Comparison of ENCODE assay signal across 13 cellular contexts in genomic region chr17:5203908-5204294, GRCh38. TPM values are rescaled to one million over a fixed set of nuclear protein-coding genes. Genes with fewer than 3 reads are reported as not detected.
DNase-seq lines count a peak whose midpoint lies in the region; ATAC-seq, FAIRE-seq and TF ChIP-seq lines count a peak whose summit lies in the region.
"Had no signal": no experiment of that assay in that cellular context is flagged by ENCODE, and none has a peak within 500 bp of the region (broad histone marks: within the 10 kb centered on the region; RNA-seq: fewer than 3 reads in every experiment).

No MANE protein-coding gene starts in this region.

- H3K4me1 ChIP-seq in endothelial cell of umbilical vein (ENCODE audit: control insufficient read depth, extremely low read depth, insufficient read depth, low read length): no peaks in the 10 kb centered on the region

- dilution Hi-C loops in endothelial cell of umbilical vein (cut with MboI; ENCODE audit: extremely low pct_ligation_motif_present, low sequenced_read_pairs): no loop called here

- H3K27ac ChIP-seq in endothelial cell of umbilical vein (ENCODE audit: insufficient read depth, low read depth, low read length): no peak overlapping the region
- H3K27ac ChIP-seq: hepatocyte had no signal

- no peak for FAIRE-seq in endothelial cell of umbilical vein (lab: Jason Lieb, UNC)

- no peak for TF ChIP-seq CTCF in endothelial cell of umbilical vein (IDR thresholded peaks at IDR 0.05; ENCODE audit: extremely low read depth in 1 of 2, insufficient read depth in 1 of 2, low read depth in 1 of 2, low read length in 2 of 2)

- no TSS peak for BruUV-seq in endothelial cell of umbilical vein (replicated peaks; lab: Mats Ljungman, UMichigan)

- POLR2A ChIA-PET in endothelial cell of umbilical vein (lab: Charles Lee): no interaction called here

- H3K4me3 ChIP-seq in endothelial cell of umbilical vein (replicated peaks in 1 of 3; ENCODE audit: insufficient read depth in 1 of 3, low read depth in 1 of 3, low read length in 3 of 3) (no peak overlapping the region), skeletal muscle cell (ENCODE audit: low read depth, low read length) (no peak overlapping the region)
- H3K4me3 ChIP-seq: hepatocyte had no signal

- CTCF ChIA-PET in endothelial cell of umbilical vein (lab: Charles Lee): no interaction called here

- H3K4me2 ChIP-seq in endothelial cell of umbilical vein (ENCODE audit: insufficient read depth, low read length): no peak overlapping the region
- H3K4me2 ChIP-seq: hepatocyte had no signal

- no peak overlapping the region for H3K9ac ChIP-seq in endothelial cell of umbilical vein (replicated peaks; ENCODE audit: extremely low read depth, insufficient read depth, low read length)

- ATAC-seq in HG02763 (IDR thresholded peaks at IDR 0.05; ENCODE audit: unreplicated experiment): no peak
- ATAC-seq: left lobe of liver; naive thymus-derived CD4-positive, alpha-beta T cell had no signal

- no peak for TF ChIP-seq POLR2A in endothelial cell of umbilical vein (IDR thresholded peaks at IDR 0.05; ENCODE audit: low read depth, low read length)

- no peaks in the 10 kb centered on the region for H3K79me2 ChIP-seq in endothelial cell of umbilical vein (ENCODE audit: control insufficient read depth, insufficient read depth, low read length)
- H3K79me2 ChIP-seq: hepatocyte had no signal

- H3K36me3 ChIP-seq in endothelial cell of umbilical vein (ENCODE audit: control insufficient read depth in 2 of 2, extremely low read depth in 1 of 2, insufficient read depth in 2 of 2, low read length in 2 of 2): no peaks in the 10 kb centered on the region

- intact Hi-C loops in endothelial cell of umbilical vein (cut with micrococcal nuclease): no loop called here

- no peak overlapping the region for H2AFZ ChIP-seq in endothelial cell of umbilical vein (ENCODE audit: low read depth, low read length)
- H2AFZ ChIP-seq: hepatocyte had no signal

- no peaks in the 10 kb centered on the region for H4K20me1 ChIP-seq in endothelial cell of umbilical vein (replicated peaks; ENCODE audit: control insufficient read depth, extremely low read depth, insufficient read depth, low read length)

- no peaks in the 10 kb centered on the region for H3K9me1 ChIP-seq in endothelial cell of umbilical vein (replicated peaks; ENCODE audit: control insufficient read depth, extremely low read depth, insufficient read depth, low read length)

- no peaks in the 10 kb centered on the region for H3K27me3 ChIP-seq in endothelial cell of umbilical vein (ENCODE audit: control insufficient read depth in 2 of 2, insufficient read depth in 2 of 2, low read length in 2 of 2)
- H3K27me3 ChIP-seq: hepatocyte had no signal

- H3K9me3 ChIP-seq in endothelial cell of umbilical vein (replicated peaks; ENCODE audit: control insufficient read depth, insufficient read depth, low read length): no peaks in the 10 kb centered on the region

- DNase-seq in GM03348 (ENCODE audit: low spot score) (peak; percentile 53), NCI-H226 (peak; percentile 29), endothelial cell of umbilical vein (ENCODE audit: low read depth, low spot score) (no peak), skeletal muscle cell (ENCODE audit: low read depth) (peak; percentile 48), glomerular visceral epithelial cell (ENCODE audit: extremely low spot score) (no peak)
- no peak for DNase-seq in stimulated activated CD4-positive, alpha-beta T cell treated with anti-CD3 and anti-CD28 coated beads, Interleukin-1b, Interleukin-23, amount 100 ng/mL, for 48 hours
- DNase-seq: KBM-7; naive thymus-derived CD4-positive, alpha-beta T cell; stimulated activated CD8-positive, alpha-beta memory T cell treated with anti-CD3 and anti-CD28 coated beads, Interleukin-4, amount 100 ng/mL, for 48 hours had no signal

TF ChIP-seq in endothelial cell of umbilical vein, 7 proteins besides CTCF, POLR2A, EP300 and RAD21:
- TF ChIP-seq MYC (IDR thresholded peaks at IDR 0.05; ENCODE audit: low read depth, low read length) (no peak), FOS (IDR thresholded peaks at IDR 0.05; ENCODE audit: borderline replicate concordance, insufficient read depth, low read length) (peak; percentile 25)
TF ChIP-seq in endothelial cell of umbilical vein: peak in this region for 1.

RNA-seq across cellular contexts. Expression of gene ZNF594, which starts 12.2 kb away (rescaled TPM):
- total RNA-seq in endothelial cell of umbilical vein: 5.0 and 5.8 TPM in 2 replicates
- polyA plus RNA-seq in endothelial cell of umbilical vein: 1.0 and 1.2 TPM in 2 replicates
- 0.83 and 1.0 TPM in 2 replicates for polyA plus RNA-seq in endothelial cell of umbilical vein (2011; cell fraction: cytosol; rRNA removed)
- polyA plus RNA-seq in endothelial cell of umbilical vein (2011; cell fraction: nucleus; rRNA removed): 5.0 and 5.8 TPM in 2 replicates
- 2.2 and 2.3 TPM in 2 replicates for polyA plus RNA-seq in endothelial cell of umbilical vein (2012)
- 1.5 and 2.3 TPM in 2 replicates for polyA minus RNA-seq in endothelial cell of umbilical vein
- 12.9 TPM for polyA minus RNA-seq in endothelial cell of umbilical vein (2011; cell fraction: cytosol; rRNA and poly(A)+ RNA removed)
- polyA minus RNA-seq in endothelial cell of umbilical vein (2011; cell fraction: nucleus; rRNA and poly(A)+ RNA removed): 4.3 and 4.9 TPM in 2 replicates

RNA-seq across cellular contexts. Expression of gene SCIMP, which starts 30.8 kb away (rescaled TPM):
- not detected in 2 replicates for total RNA-seq in endothelial cell of umbilical vein
- polyA plus RNA-seq in endothelial cell of umbilical vein: not detected in 2 replicates
- not detected in 2 replicates for polyA plus RNA-seq in endothelial cell of umbilical vein (2011; cell fraction: cytosol; rRNA removed)
- not detected in 2 replicates for polyA plus RNA-seq in endothelial cell of umbilical vein (2011; cell fraction: nucleus; rRNA removed)
- polyA plus RNA-seq in endothelial cell of umbilical vein (2012): 0.07 and 0.27 TPM in 2 replicates
- polyA minus RNA-seq in endothelial cell of umbilical vein: not detected in 2 replicates
- polyA minus RNA-seq in endothelial cell of umbilical vein (2011; cell fraction: cytosol; rRNA and poly(A)+ RNA removed): not detected
- polyA minus RNA-seq in endothelial cell of umbilical vein (2011; cell fraction: nucleus; rRNA and poly(A)+ RNA removed): not detected in 2 replicates
- total RNA-seq: H4 had no signal

Comparison
In these comparisons a context has a peak if more than half of its experiments do, and no peak if none do; other contexts are left out.
1. DNase-seq: peak in GM03348 (single experiment), NCI-H226 (single experiment) and skeletal muscle cell (single experiment); none in endothelial cell of umbilical vein (single experiment), stimulated activated CD4-positive, alpha-beta T cell treated with anti-CD3 and anti-CD28 coated beads, Interleukin-1b, Interleukin-23, amount 100 ng/mL, for 48 hours (single experiment) and glomerular visceral epithelial cell (single experiment).